In genomic region chr1:220785166-220786056, GRCh38 we compare ENCODE assay signal across 12 cellular contexts. TPM values are rescaled to one million over a fixed set of nuclear protein-coding genes. Genes with fewer than 3 reads are reported as not detected.
DNase-seq lines count a peak whose midpoint lies in the region; ATAC-seq and TF ChIP-seq lines count a peak whose summit lies in the region.
"Had no signal": no experiment of that assay in that cellular context is flagged by ENCODE, and none has a peak within 500 bp of the region (broad histone marks: within the 10 kb centered on the region; RNA-seq: fewer than 3 reads in every experiment).

No MANE protein-coding gene starts in this region.

- H3K4me3 ChIP-seq in Caco-2 (ENCODE audit: low read depth, low read length), result no peak overlapping the region
- H3K4me3 ChIP-seq in Panc1 (ENCODE audit: low read depth in 2 of 2, low read length in 2 of 2), result no peak overlapping the region
- peak overlapping the region; percentile 73 for H3K4me3 ChIP-seq in iPS-18a (ENCODE audit: low read length)

- no peak for DNase-seq in Caco-2
- no peak for DNase-seq in Panc1 (ENCODE audit: low read depth, low spot score)
- DNase-seq in retina, result peak; percentile 17
- no peak for DNase-seq in activated CD4-positive, alpha-beta memory T cell treated with anti-CD3 and anti-CD28 coated beads, Interleukin-2, amount 10 ng/mL, durations not matched to agents 7 days and 5 days
- no peak for DNase-seq in NAMALWA (ENCODE audit: low spot score)
- DNase-seq: activated CD4-positive, alpha-beta T cell treated with anti-CD3 and anti-CD28 coated beads, Interleukin-2, amount 10 ng/mL, durations not matched to agents 7 days and 5 days; activated effector memory CD4-positive, alpha-beta T cell treated with anti-CD3 and anti-CD28 coated beads, Interleukin-2, amount 50 U/mL, for 16 hours; stimulated activated CD4-positive, alpha-beta T cell treated with anti-CD3 and anti-CD28 coated beads, Interleukin-12 subunit alpha, Interleukin-12 subunit beta, amount 100 ng/mL, for 4 hours had no signal

- BruUV-seq in Caco-2 (replicated peaks; lab: Mats Ljungman, UMichigan) (no TSS peak), Panc1 (replicated peaks; lab: Mats Ljungman, UMichigan) (no TSS peak)

- H3K4me1 Mint-ChIP-seq in Caco-2 (ENCODE audit: low read depth, unreplicated experiment), result peaks cover 28% of the 10 kb centered on the region
- H3K4me1 Mint-ChIP-seq in activated CD4-positive, alpha-beta memory T cell treated with anti-CD3 and anti-CD28 coated beads, Interleukin-2, amount 10 ng/mL, durations not matched to agents 7 days and 5 days, result no peaks in the 10 kb centered on the region
- H3K4me1 Mint-ChIP-seq: activated CD4-positive, alpha-beta T cell treated with anti-CD3 and anti-CD28 coated beads, Interleukin-2, amount 10 ng/mL, durations not matched to agents 7 days and 5 days had no signal

- H3K27ac ChIP-seq in Panc1 (ENCODE audit: low read length) (no peak overlapping the region), iPS-18a (ENCODE audit: low read length) (no peak overlapping the region)
- H3K27ac ChIP-seq: KMS-11 had no signal

- intact Hi-C loops in Caco-2 (cut with micrococcal nuclease; ENCODE audit: unreplicated experiment) (loop anchor here (2.0 kb wide), 1 partner anchor 401 kb away; no protein-coding TSS in a partner anchor), Panc1 (cut with micrococcal nuclease; ENCODE audit: unreplicated experiment) (no loop called here)

- H3K4me1 ChIP-seq in Caco-2, result peaks cover 33% of the 10 kb centered on the region
- no peaks in the 10 kb centered on the region for H3K4me1 ChIP-seq in Panc1 (ENCODE audit: control insufficient read depth, insufficient read depth, low read length)
- peaks cover 5% of the 10 kb centered on the region for H3K4me1 ChIP-seq in iPS-18a (ENCODE audit: control insufficient read depth, low read depth, low read length)

- CTCF ChIA-PET in Caco-2 (lab: Charles Lee), result interaction anchor here (1.3 kb wide), 1 partner anchor 9 kb away, joined by 10 read pairs; no protein-coding TSS in a partner anchor
- CTCF ChIA-PET in Panc1 (lab: Charles Lee), result interaction anchor here (0.6 kb wide), 1 partner anchor 9 kb away, joined by 3 read pairs; no protein-coding TSS in a partner anchor
- CTCF ChIA-PET in activated CD4-positive, alpha-beta memory T cell treated with anti-CD3 and anti-CD28 coated beads, Interleukin-2, amount 10 ng/mL, durations not matched to agents 7 days and 5 days (lab: Charles Lee), result interaction anchor here (1.2 to 1.6 kb wide), 3 partner anchors 8 to 340 kb away, joined by 3 read pairs; no protein-coding TSS in a partner anchor

- no peaks in the 10 kb centered on the region for H3K9me3 Mint-ChIP-seq in Caco-2 (ENCODE audit: unreplicated experiment)
- H3K9me3 Mint-ChIP-seq in activated CD4-positive, alpha-beta memory T cell treated with anti-CD3 and anti-CD28 coated beads, Interleukin-2, amount 10 ng/mL, durations not matched to agents 7 days and 5 days, result no peaks in the 10 kb centered on the region
- H3K9me3 Mint-ChIP-seq: activated CD4-positive, alpha-beta T cell treated with anti-CD3 and anti-CD28 coated beads, Interleukin-2, amount 10 ng/mL, durations not matched to agents 7 days and 5 days had no signal

- TF ChIP-seq CTCF in Caco-2 (IDR thresholded peaks at IDR 0.05; ENCODE audit: insufficient read depth in 1 of 2, low read depth in 1 of 2, low read length in 1 of 2, severe bottlenecking in 1 of 2, unreplicated experiment in 1 of 2) (no peak), Panc1 (IDR thresholded peaks at IDR 0.05) (no peak)

- H3K9ac ChIP-seq in iPS-18a (ENCODE audit: low read length), result no peak overlapping the region
- H3K9ac ChIP-seq: KMS-11 had no signal

- H3K36me3 ChIP-seq in Caco-2 (ENCODE audit: control insufficient read depth, insufficient read depth, low read length), result no peaks in the 10 kb centered on the region; the same call in none of the 2 replicates
- H3K36me3 ChIP-seq in Panc1 (ENCODE audit: control insufficient read depth, insufficient read depth, low read length), result no peaks in the 10 kb centered on the region; the same call in 1 of the 2 replicates
- H3K36me3 ChIP-seq in iPS-18a (ENCODE audit: control insufficient read depth, low read depth, low read length), result no peaks in the 10 kb centered on the region

- POLR2A ChIA-PET in Caco-2 (lab: Charles Lee) (interaction anchor here (0.5 kb wide), 1 partner anchor 1139 kb away, joined by 3 read pairs; no protein-coding TSS in a partner anchor), Panc1 (lab: Charles Lee) (no interaction called here)
- POLR2A ChIA-PET in activated CD4-positive, alpha-beta memory T cell treated with anti-CD3 and anti-CD28 coated beads, Interleukin-2, amount 10 ng/mL, durations not matched to agents 7 days and 5 days (lab: Charles Lee), result no interaction called here

- peak overlapping the region; percentile 85 for H3K4me3 Mint-ChIP-seq in Caco-2 (ENCODE audit: unreplicated experiment)
- no peak overlapping the region for H3K4me3 Mint-ChIP-seq in activated CD4-positive, alpha-beta memory T cell treated with anti-CD3 and anti-CD28 coated beads, Interleukin-2, amount 10 ng/mL, durations not matched to agents 7 days and 5 days
- H3K4me3 Mint-ChIP-seq: activated CD4-positive, alpha-beta T cell treated with anti-CD3 and anti-CD28 coated beads, Interleukin-2, amount 10 ng/mL, durations not matched to agents 7 days and 5 days had no signal

- no peaks in the 10 kb centered on the region for H3K27me3 ChIP-seq in Caco-2 (replicated peaks; ENCODE audit: control insufficient read depth, insufficient read depth, low read length)
- no peaks in the 10 kb centered on the region for H3K27me3 ChIP-seq in Panc1 (ENCODE audit: control insufficient read depth, insufficient read depth, low read length)
- no peaks in the 10 kb centered on the region for H3K27me3 ChIP-seq in iPS-18a (ENCODE audit: control insufficient read depth, insufficient read depth, low read length)

- H3K9me3 ChIP-seq in Caco-2, result no peaks in the 10 kb centered on the region
- no peaks in the 10 kb centered on the region for H3K9me3 ChIP-seq in Panc1 (ENCODE audit: control insufficient read depth, insufficient read depth, low read depth, low read length)
- H3K9me3 ChIP-seq in iPS-18a (ENCODE audit: control insufficient read depth, low read depth, low read length), result no peaks in the 10 kb centered on the region

- H3K27me3 Mint-ChIP-seq in Caco-2 (ENCODE audit: insufficient read depth, unreplicated experiment), result no peaks in the 10 kb centered on the region
- H3K27me3 Mint-ChIP-seq in activated CD4-positive, alpha-beta memory T cell treated with anti-CD3 and anti-CD28 coated beads, Interleukin-2, amount 10 ng/mL, durations not matched to agents 7 days and 5 days, result peaks cover 61% of the 10 kb centered on the region

- peaks cover 47% of the 10 kb centered on the region for H3K36me3 Mint-ChIP-seq in Caco-2 (ENCODE audit: insufficient read depth, unreplicated experiment)
- H3K36me3 Mint-ChIP-seq in activated CD4-positive, alpha-beta memory T cell treated with anti-CD3 and anti-CD28 coated beads, Interleukin-2, amount 10 ng/mL, durations not matched to agents 7 days and 5 days (ENCODE audit: low read depth), result no peaks in the 10 kb centered on the region

- ATAC-seq in Panc1 (peak; percentile 35; the same call in 1 of the 2 replicates), GM21367 (IDR thresholded peaks at IDR 0.05; ENCODE audit: unreplicated experiment) (no peak), GM19328 (IDR thresholded peaks at IDR 0.05; ENCODE audit: unreplicated experiment) (no peak)

- H3K27ac Mint-ChIP-seq in Caco-2 (ENCODE audit: unreplicated experiment), result peak overlapping the region; percentile 48
- no peak overlapping the region for H3K27ac Mint-ChIP-seq in activated CD4-positive, alpha-beta memory T cell treated with anti-CD3 and anti-CD28 coated beads, Interleukin-2, amount 10 ng/mL, durations not matched to agents 7 days and 5 days
- H3K27ac Mint-ChIP-seq: activated CD4-positive, alpha-beta T cell treated with anti-CD3 and anti-CD28 coated beads, Interleukin-2, amount 10 ng/mL, durations not matched to agents 7 days and 5 days had no signal

- in situ Hi-C loops in Panc1 (cut with HindIII; ENCODE audit: low pct_unique_long_range_greater_than_20kb, low sequenced_read_pairs), result no loop called here

RNA-seq across cellular contexts. Expression of gene MTARC1, which starts 1.3 kb away (rescaled TPM):
- total RNA-seq in Caco-2 (2022) (88.7 and 93.0 TPM in 2 replicates), Panc1 (2021; ENCODE audit: unreplicated experiment) (0.74 TPM)
- 0.30 TPM for polyA plus RNA-seq in Panc1 (2012; ENCODE audit: insufficient read length)
- not detected for total RNA-seq in activated CD4-positive, alpha-beta memory T cell treated with anti-CD3 and anti-CD28 coated beads, Interleukin-2, amount 10 ng/mL, durations not matched to agents 7 days and 5 days
- total RNA-seq: activated CD4-positive, alpha-beta T cell treated with anti-CD3 and anti-CD28 coated beads, Interleukin-2, amount 10 ng/mL, durations not matched to agents 7 days and 5 days had no signal

RNA-seq across cellular contexts. Expression of gene MTARC2, which starts 37.3 kb away (rescaled TPM):
- total RNA-seq in Caco-2 (2022) (15.8 and 16.5 TPM in 2 replicates), Panc1 (2021; ENCODE audit: unreplicated experiment) (10.1 TPM)
- polyA plus RNA-seq in Panc1 (2012; ENCODE audit: insufficient read length), result 7.6 TPM
- not detected for total RNA-seq in activated CD4-positive, alpha-beta memory T cell treated with anti-CD3 and anti-CD28 coated beads, Interleukin-2, amount 10 ng/mL, durations not matched to agents 7 days and 5 days
- total RNA-seq: activated CD4-positive, alpha-beta T cell treated with anti-CD3 and anti-CD28 coated beads, Interleukin-2, amount 10 ng/mL, durations not matched to agents 7 days and 5 days had no signal

Comparison
In these comparisons a context has a peak if more than half of its experiments do, and no peak if none do; other contexts are left out.
1. RNA of gene MTARC1, which starts 1.3 kb away (total RNA-seq): 88.7 to 93.0 TPM in Caco-2; 0.74 TPM in Panc1 (single experiment) and not detected in activated CD4-positive, alpha-beta memory T cell treated with anti-CD3 and anti-CD28 coated beads, Interleukin-2, amount 10 ng/mL, durations not matched to agents 7 days and 5 days; every median in the first group is over 10 times any median in the second.
2. RNA of gene MTARC2, which starts 37.3 kb away (total RNA-seq): 15.8 to 16.5 TPM in Caco-2 and 10.1 TPM in Panc1 (single experiment); not detected in activated CD4-positive, alpha-beta memory T cell treated with anti-CD3 and anti-CD28 coated beads, Interleukin-2, amount 10 ng/mL, durations not matched to agents 7 days and 5 days; every median in the first group is over 10 times any median in the second.